9 cellular contexts compared by ENCODE assay signal in the genomic region with DNA sequence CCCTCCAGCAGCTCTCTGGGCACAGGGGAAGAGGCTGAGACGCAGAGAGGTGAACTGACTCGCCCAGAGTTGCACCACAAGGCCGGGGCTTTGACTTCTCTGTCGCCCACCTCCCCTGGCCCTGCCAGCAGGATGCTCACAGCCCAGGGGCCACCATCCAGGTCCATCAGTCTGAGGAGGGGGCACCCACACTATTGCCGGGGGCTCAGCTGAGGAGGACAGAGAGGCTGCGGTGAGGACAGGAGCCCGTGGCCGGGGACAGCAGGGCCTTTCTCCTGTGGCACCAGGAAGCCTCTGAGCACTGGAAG. TPM values are rescaled to one million over a fixed set of nuclear protein-coding genes. Genes with fewer than 3 reads are reported as not detected.
DNase-seq lines count a peak whose midpoint lies in the region; ATAC-seq, FAIRE-seq and TF ChIP-seq lines count a peak whose summit lies in the region.
"Had no signal": no experiment of that assay in that cellular context is flagged by ENCODE, and none has a peak within 500 bp of the region (broad histone marks: within the 10 kb centered on the region; RNA-seq: fewer than 3 reads in every experiment).

No MANE protein-coding gene starts in this region.

- H3K9ac ChIP-seq in liver (ENCODE audit: low read depth in 1 of 2, low read length in 2 of 2) (no peak overlapping the region), HepG2 (ENCODE audit: insufficient read depth, low read depth, low read length) (no peak overlapping the region)

- TF ChIP-seq RAD21 in liver (IDR thresholded peaks at IDR 0.05) = no peak
- no peak for TF ChIP-seq RAD21 in HepG2 (CRISPR knock-in tag; IDR thresholded peaks at IDR 0.05)

- no peaks in the 10 kb centered on the region for H3K79me2 ChIP-seq in HepG2 (ENCODE audit: insufficient read depth, low read length)

- 92% methylated on average over 8 of the region's 8 CpGs for WGBS in liver
- 90% methylated on average over 8 of the region's 8 CpGs for WGBS in HepG2 (ENCODE audit: low lambda C conversion rate)

- peak overlapping the region in 4 of 5 experiments; percentile 56 to 95 (median 78) for H3K27ac Mint-ChIP-seq in brain
- peak overlapping the region; percentile 98 to 100 (median 98) for H3K27ac Mint-ChIP-seq in naive thymus-derived CD8-positive, alpha-beta T cell

- TF ChIP-seq EP300 in HepG2 (IDR thresholded peaks at IDR 0.05; ENCODE audit: low read depth in 2 of 2, low read length in 2 of 2) (no peak), HepG2 (CRISPR knock-in tag; IDR thresholded peaks at IDR 0.05; ENCODE audit: borderline replicate concordance) (no peak)

- no TSS peak for BruUV-seq in HepG2 (replicated peaks; lab: Mats Ljungman, UMichigan)

- no peaks in the 10 kb centered on the region for H3K27me3 ChIP-seq in liver (ENCODE audit: control insufficient read depth in 4 of 4, insufficient read depth in 4 of 4, low read length in 3 of 4)
- no peaks in the 10 kb centered on the region for H3K27me3 ChIP-seq in HepG2 (ENCODE audit: control insufficient read depth in 1 of 2, insufficient read depth in 2 of 2, low read length in 2 of 2)
- H3K27me3 ChIP-seq in vagina = no peaks in the 10 kb centered on the region
- H3K27me3 ChIP-seq: SJSA1 had no signal

- H3K36me3 Mint-ChIP-seq in brain = peaks cover 11% of the 10 kb centered on the region
- H3K36me3 Mint-ChIP-seq in naive thymus-derived CD8-positive, alpha-beta T cell = peaks cover 0 to 3% (median 1%) of the 10 kb centered on the region in 3 donors

- in situ Hi-C loops in HepG2 (cut with HindIII; ENCODE audit: extremely low pct_ligation_motif_present, low pct_unique_long_range_greater_than_20kb) = no loop called here

- H3K4me1 ChIP-seq in liver (ENCODE audit: control insufficient read depth in 4 of 4, insufficient read depth in 4 of 4, low read length in 3 of 4) (peaks cover 0 to 6% (median 4%) of the 10 kb centered on the region in 4 donors), HepG2 (ENCODE audit: insufficient read depth, low read length) (no peaks in the 10 kb centered on the region), vagina (peaks cover 42% of the 10 kb centered on the region)

- H2AFZ ChIP-seq in HepG2 (ENCODE audit: low read length) = no peak overlapping the region

- H3K9me3 ChIP-seq in liver (ENCODE audit: control insufficient read depth in 4 of 4, low read length in 3 of 4) (no peaks in the 10 kb centered on the region), HepG2 (ENCODE audit: low read length) (no peaks in the 10 kb centered on the region), vagina (no peaks in the 10 kb centered on the region)
- H3K9me3 ChIP-seq: SJSA1 had no signal

- peaks cover 0 to 10% (median 4%) of the 10 kb centered on the region in 4 donors for H3K36me3 ChIP-seq in liver (ENCODE audit: control insufficient read depth in 4 of 4, insufficient read depth in 3 of 4, low read depth in 1 of 4, low read length in 3 of 4)
- peaks cover 12 to 29% of the 10 kb centered on the region in 2 experiments for H3K36me3 ChIP-seq in HepG2 (replicated peaks in 1 of 2; ENCODE audit: control insufficient read depth in 1 of 2, insufficient read depth in 2 of 2, low read length in 2 of 2)
- peaks cover 0 to 6% of the 10 kb centered on the region in 2 donors for H3K36me3 ChIP-seq in vagina

- FAIRE-seq in HepG2 (lab: Jason Lieb, UNC) = no peak

- intact Hi-C loops in HepG2 (cut with micrococcal nuclease; ENCODE audit: unreplicated experiment) (loop anchor here (1.0 to 2.0 kb wide), 4 partner anchors 29 to 221 kb away; no protein-coding TSS in a partner anchor), vagina (cut with DNase I) (loop anchor here (5.0 kb wide), 1 partner anchor 131 kb away; no protein-coding TSS in a partner anchor)

- H3K4me1 Mint-ChIP-seq in brain = peaks cover 34% of the 10 kb centered on the region
- peaks cover 52 to 94% (median 91%) of the 10 kb centered on the region in 4 donors for H3K4me1 Mint-ChIP-seq in naive thymus-derived CD8-positive, alpha-beta T cell

- H3K4me3 ChIP-seq in liver (ENCODE audit: low read depth in 1 of 3, low read length in 3 of 3) (no peak overlapping the region), HepG2 (replicated peaks in 1 of 3; ENCODE audit: insufficient read depth in 1 of 3, low read depth in 2 of 3, low read length in 3 of 3) (no peak overlapping the region), vagina (no peak overlapping the region)
- H3K4me3 ChIP-seq: SJSA1 had no signal

- TF ChIP-seq CTCF in liver (IDR thresholded peaks at IDR 0.05; ENCODE audit: low read depth, low read length, missing input control) (no peak), HepG2 (CRISPR knock-in tag; IDR thresholded peaks at IDR 0.05) (no peak), brain (conservative IDR thresholded peaks at IDR 0.05) (no peak), vagina (IDR thresholded peaks at IDR 0.05) (no peak)

- CTCF ChIA-PET in HepG2 (lab: Yijun Ruan, JAX; ENCODE audit: low intra/inter-chr PET ratio, low total read pairs) = interaction anchor here (1.5 to 3.2 kb wide), 2 partner anchors 56 to 132 kb away, joined by 7 to 29 read pairs; no protein-coding TSS in a partner anchor

- TF ChIP-seq POLR2A in HepG2 (IDR thresholded peaks at IDR 0.05; ENCODE audit: insufficient read depth in 1 of 2, low read depth in 2 of 2, low read length in 2 of 2) (no peak), vagina (IDR thresholded peaks at IDR 0.05) (no peak)

- H3K27ac ChIP-seq in liver (ENCODE audit: low read depth in 1 of 2, low read length in 2 of 2) = peak overlapping the region; percentile 44 to 78
- H3K27ac ChIP-seq in HepG2 (ENCODE audit: extremely low read length, insufficient read depth, low read length) = no peak overlapping the region
- peak overlapping the region; percentile 79 for H3K27ac ChIP-seq in vagina
- H3K27ac ChIP-seq: SJSA1 had no signal

- no peaks in the 10 kb centered on the region for H3K27me3 Mint-ChIP-seq in brain
- H3K27me3 Mint-ChIP-seq in naive thymus-derived CD8-positive, alpha-beta T cell = no peaks in the 10 kb centered on the region

- POLR2A ChIA-PET in HepG2 (lab: Yijun Ruan, JAX) = interaction anchor here (1.5 to 2.0 kb wide), 3 partner anchors 32 to 139 kb away, joined by 4 to 11 read pairs (median 5); a partner anchor contains a TSS
- POLR2A ChIA-PET in naive thymus-derived CD8-positive, alpha-beta T cell (lab: Charles Lee) = interaction anchor here (1.2 to 10.8 kb wide), 22 partner anchors 8 to 226 kb away, joined by 3 to 156 read pairs (median 20); a partner anchor contains a TSS

- no peak for DNase-seq in HepG2 (ENCODE audit: low spot score)
- peak in 1 of 10 donors; percentile 65 for DNase-seq in naive thymus-derived CD8-positive, alpha-beta T cell
- no peak for DNase-seq in vagina (ENCODE audit: extremely low spot score in 2 of 2)

- ATAC-seq in HepG2 = no peak
- ATAC-seq in naive thymus-derived CD8-positive, alpha-beta T cell = no peak
- ATAC-seq in GM21619 (IDR thresholded peaks at IDR 0.05; ENCODE audit: unreplicated experiment) = no peak
- no peak for ATAC-seq in HG03039 (IDR thresholded peaks at IDR 0.05; ENCODE audit: unreplicated experiment)
- no peak for ATAC-seq in HG03025 (IDR thresholded peaks at IDR 0.05; ENCODE audit: low FRiP score, unreplicated experiment)

- no peak overlapping the region for H3K4me2 ChIP-seq in HepG2 (ENCODE audit: low read depth, low read length)

- H3K4me3 Mint-ChIP-seq in brain = no peak overlapping the region
- H3K4me3 Mint-ChIP-seq in naive thymus-derived CD8-positive, alpha-beta T cell = peak overlapping the region; percentile 66 to 91 (median 84)

- H3K9me3 Mint-ChIP-seq in brain = no peaks in the 10 kb centered on the region
- H3K9me3 Mint-ChIP-seq in naive thymus-derived CD8-positive, alpha-beta T cell = no peaks in the 10 kb centered on the region

- no peaks in the 10 kb centered on the region for H4K20me1 ChIP-seq in HepG2 (ENCODE audit: insufficient read depth, low read length)

RNA-seq across cellular contexts. Expression of a gene that starts 32.6 kb away (rescaled TPM):
- total RNA-seq in liver = 100 to 1,000 TPM in 1 of 2 donors, 1 to 10 TPM in 1; 4.6 to 198 TPM
- 10 to 100 TPM; 96.7 to 98.7 TPM for polyA plus RNA-seq in liver
- total RNA-seq in HepG2 (2016; rRNA removed; fragmentation: Illumina TruSeq; extraction: Trizol) = 5.2 and 8.6 TPM in 2 replicates
- 4.8 and 8.6 TPM in 2 replicates for total RNA-seq in HepG2 (2016; cell fraction: cytosol; rRNA removed; fragmentation: Illumina TruSeq; extraction: Trizol; ENCODE audit: low read depth)
- 6.8 and 8.9 TPM in 2 replicates for total RNA-seq in HepG2 (2016; cell fraction: insoluble cytoplasmic fraction; rRNA removed; fragmentation: Illumina TruSeq; extraction: Trizol)
- total RNA-seq in HepG2 (2016; cell fraction: membrane; rRNA removed; fragmentation: Illumina TruSeq; extraction: Trizol) = 5.4 and 6.5 TPM in 2 replicates
- 10.5 and 11.8 TPM in 2 replicates for total RNA-seq in HepG2 (2016; cell fraction: nucleus; rRNA removed; fragmentation: Illumina TruSeq; extraction: Trizol)
- polyA plus RNA-seq in HepG2 (2011; rRNA removed) = 3.3 and 4.0 TPM in 2 replicates
- 1.7 and 1.8 TPM in 2 replicates for polyA plus RNA-seq in HepG2 (2011; cell fraction: cytosol; rRNA removed)
- polyA plus RNA-seq in HepG2 (2011; cell fraction: nucleus; rRNA removed) = 18.0 and 23.0 TPM in 2 replicates
- polyA plus RNA-seq in HepG2 (2012) = 3.3 and 3.7 TPM in 2 replicates
- 1.4 and 2.0 TPM in 2 replicates for polyA plus RNA-seq in HepG2 (2016; cell fraction: cytosol; fragmentation: Illumina TruSeq; extraction: Trizol; ENCODE audit: low read depth)
- 8.2 and 9.2 TPM in 2 replicates for polyA plus RNA-seq in HepG2 (2016; cell fraction: insoluble cytoplasmic fraction; fragmentation: Illumina TruSeq; extraction: Trizol; ENCODE audit: low read depth)
- polyA plus RNA-seq in HepG2 (2016; cell fraction: membrane; fragmentation: Illumina TruSeq; extraction: Trizol; ENCODE audit: low read depth) = 2.7 and 2.8 TPM in 2 replicates
- 14.1 and 16.6 TPM in 2 replicates for polyA plus RNA-seq in HepG2 (2016; cell fraction: nucleus; fragmentation: Illumina TruSeq; extraction: Trizol; ENCODE audit: insufficient read depth, low read depth)
- polyA minus RNA-seq in HepG2 (2011; rRNA and poly(A)+ RNA removed; ENCODE audit: low replicate concordance) = 8.5 and 15.7 TPM in 2 replicates
- 1.7 and 2.4 TPM in 2 replicates for polyA minus RNA-seq in HepG2 (2011; cell fraction: cytosol; rRNA and poly(A)+ RNA removed)
- 13.1 and 14.7 TPM in 2 replicates for polyA minus RNA-seq in HepG2 (2011; cell fraction: nucleus; rRNA and poly(A)+ RNA removed)
- 6.4 TPM for polyA plus RNA-seq in brain (ENCODE audit: insufficient read depth, low read depth, low replicate concordance)
- 10 to 100 TPM; 27.7 to 35.0 TPM for total RNA-seq in naive thymus-derived CD8-positive, alpha-beta T cell
- polyA plus RNA-seq in naive thymus-derived CD8-positive, alpha-beta T cell = 1 to 10 TPM; 3.8 to 6.2 (median 5.6) TPM
- total RNA-seq in vagina = 1.5 TPM

RNA-seq across cellular contexts. Expression of a gene that starts 32.7 kb away (rescaled TPM):
- 10 to 100 TPM; 16.5 to 16.6 TPM for total RNA-seq in liver
- 10 to 100 TPM; 26.9 to 39.0 TPM for polyA plus RNA-seq in liver
- 52.9 and 53.2 TPM in 2 replicates for total RNA-seq in HepG2 (2016; rRNA removed; fragmentation: Illumina TruSeq; extraction: Trizol)
- total RNA-seq in HepG2 (2016; cell fraction: cytosol; rRNA removed; fragmentation: Illumina TruSeq; extraction: Trizol; ENCODE audit: low read depth) = 17.2 and 19.5 TPM in 2 replicates
- total RNA-seq in HepG2 (2016; cell fraction: insoluble cytoplasmic fraction; rRNA removed; fragmentation: Illumina TruSeq; extraction: Trizol) = 55.4 and 56.5 TPM in 2 replicates
- 25.5 and 27.7 TPM in 2 replicates for total RNA-seq in HepG2 (2016; cell fraction: membrane; rRNA removed; fragmentation: Illumina TruSeq; extraction: Trizol)
- 28.0 and 30.5 TPM in 2 replicates for total RNA-seq in HepG2 (2016; cell fraction: nucleus; rRNA removed; fragmentation: Illumina TruSeq; extraction: Trizol)
- polyA plus RNA-seq in HepG2 (2011; rRNA removed) = 42.7 and 43.5 TPM in 2 replicates
- 43.3 and 48.1 TPM in 2 replicates for polyA plus RNA-seq in HepG2 (2011; cell fraction: cytosol; rRNA removed)
- 9.6 and 20.1 TPM in 2 replicates for polyA plus RNA-seq in HepG2 (2011; cell fraction: nucleus; rRNA removed)
- polyA plus RNA-seq in HepG2 (2012) = 63.6 and 69.8 TPM in 2 replicates
- polyA plus RNA-seq in HepG2 (2016; cell fraction: cytosol; fragmentation: Illumina TruSeq; extraction: Trizol; ENCODE audit: low read depth) = 16.5 and 23.5 TPM in 2 replicates
- 55.4 and 59.8 TPM in 2 replicates for polyA plus RNA-seq in HepG2 (2016; cell fraction: insoluble cytoplasmic fraction; fragmentation: Illumina TruSeq; extraction: Trizol; ENCODE audit: low read depth)
- 23.1 and 25.4 TPM in 2 replicates for polyA plus RNA-seq in HepG2 (2016; cell fraction: membrane; fragmentation: Illumina TruSeq; extraction: Trizol; ENCODE audit: low read depth)
- polyA plus RNA-seq in HepG2 (2016; cell fraction: nucleus; fragmentation: Illumina TruSeq; extraction: Trizol; ENCODE audit: insufficient read depth, low read depth) = 58.1 and 59.0 TPM in 2 replicates
- 68.2 and 105 TPM in 2 replicates for polyA minus RNA-seq in HepG2 (2011; rRNA and poly(A)+ RNA removed; ENCODE audit: low replicate concordance)
- 19.2 and 19.6 TPM in 2 replicates for polyA minus RNA-seq in HepG2 (2011; cell fraction: cytosol; rRNA and poly(A)+ RNA removed)
- 12.1 and 29.7 TPM in 2 replicates for polyA minus RNA-seq in HepG2 (2011; cell fraction: nucleus; rRNA and poly(A)+ RNA removed)
- polyA plus RNA-seq in brain (ENCODE audit: insufficient read depth, low read depth, low replicate concordance) = 140 TPM
- total RNA-seq in naive thymus-derived CD8-positive, alpha-beta T cell = 10 to 100 TPM; 81.8 to 85.0 TPM
- polyA plus RNA-seq in naive thymus-derived CD8-positive, alpha-beta T cell = 100 to 1,000 TPM; 177 to 209 (median 185) TPM
- 24.6 TPM for total RNA-seq in vagina

Comparison
In these comparisons a context has a peak if more than half of its experiments do, and no peak if none do; other contexts are left out.
1. H3K4me3 Mint-ChIP-seq: peak in naive thymus-derived CD8-positive, alpha-beta T cell (10 of 10); none in brain (0 of 5).